In genomic region chr12:12034344-12034743, GRCh38 we compare ENCODE assay signal across 24 cellular contexts. TPM values are rescaled to one million over a fixed set of nuclear protein-coding genes. Genes with fewer than 3 reads are reported as not detected.
DNase-seq lines count a peak whose midpoint lies in the region; ATAC-seq, FAIRE-seq and TF ChIP-seq lines count a peak whose summit lies in the region.
"Had no signal": no experiment of that assay in that cellular context is flagged by ENCODE, and none has a peak within 500 bp of the region (broad histone marks: within the 10 kb centered on the region; RNA-seq: fewer than 3 reads in every experiment).

No MANE protein-coding gene starts in this region.

- peak overlapping the region; percentile 88 for H3K27ac Mint-ChIP-seq in activated CD4-positive, alpha-beta memory T cell treated with anti-CD3 and anti-CD28 coated beads for 36 hours
- no peak overlapping the region for H3K27ac Mint-ChIP-seq in activated CD4-positive, alpha-beta memory T cell treated with anti-CD3 and anti-CD28 coated beads, Interleukin-2, amount 10 ng/mL, durations not matched to agents 7 days and 5 days
- H3K27ac Mint-ChIP-seq in endothelial cell (ENCODE audit: unreplicated experiment) = peak overlapping the region; percentile 65
- H3K27ac Mint-ChIP-seq in type B pancreatic cell = no peak overlapping the region

- DNase-seq in activated CD4-positive, alpha-beta memory T cell treated with anti-CD3 and anti-CD28 coated beads for 36 hours = no peak
- no peak for DNase-seq in activated CD4-positive, alpha-beta memory T cell treated with anti-CD3 and anti-CD28 coated beads, Interleukin-2, amount 10 ng/mL, durations not matched to agents 7 days and 5 days
- DNase-seq in GM12878 (ENCODE audit: low read depth, low spot score) (no peak), endothelial cell (ENCODE audit: low spot score) (no peak), type B pancreatic cell (ENCODE audit: extremely low spot score, unreplicated experiment) (no peak), MV-4-11 (lab: John Stamatoyannopoulos, UW) (no peak)
- DNase-seq: C1 segment of cervical spinal cord; Calu3; CD4-positive, alpha-beta memory T cell; COR-L47; DMS53; DMS79 treated with DMSO at 0.1 percent for 48 hours; GF-D8; GM23248; H7; HCEC 1CT had no signal

- peaks cover 57% of the 10 kb centered on the region for H3K4me1 Mint-ChIP-seq in activated CD4-positive, alpha-beta memory T cell treated with anti-CD3 and anti-CD28 coated beads for 36 hours (ENCODE audit: low read depth)
- peaks cover 20% of the 10 kb centered on the region for H3K4me1 Mint-ChIP-seq in activated CD4-positive, alpha-beta memory T cell treated with anti-CD3 and anti-CD28 coated beads, Interleukin-2, amount 10 ng/mL, durations not matched to agents 7 days and 5 days
- peaks cover 32% of the 10 kb centered on the region for H3K4me1 Mint-ChIP-seq in endothelial cell (ENCODE audit: unreplicated experiment)
- H3K4me1 Mint-ChIP-seq in type B pancreatic cell (ENCODE audit: unreplicated experiment) = peaks cover 4% of the 10 kb centered on the region

- H3K9ac ChIP-seq in OCI-LY1 (ENCODE audit: low read length) = no peak overlapping the region; the same call in 1 of the 2 replicates
- H3K9ac ChIP-seq in GM12878 (ENCODE audit: control insufficient read depth, insufficient read depth, low read length) = peak overlapping the region; percentile 36
- H3K9ac ChIP-seq: GM23248 had no signal

- no peaks in the 10 kb centered on the region for H3K9me3 Mint-ChIP-seq in activated CD4-positive, alpha-beta memory T cell treated with anti-CD3 and anti-CD28 coated beads for 36 hours
- no peaks in the 10 kb centered on the region for H3K9me3 Mint-ChIP-seq in activated CD4-positive, alpha-beta memory T cell treated with anti-CD3 and anti-CD28 coated beads, Interleukin-2, amount 10 ng/mL, durations not matched to agents 7 days and 5 days
- H3K9me3 Mint-ChIP-seq in endothelial cell (ENCODE audit: unreplicated experiment) (no peaks in the 10 kb centered on the region), type B pancreatic cell (peaks cover 5% of the 10 kb centered on the region)

- H3K27me3 ChIP-seq in OCI-LY1 (ENCODE audit: insufficient read depth, low read length) (no peaks in the 10 kb centered on the region), GM12878 (replicated peaks in 1 of 2; ENCODE audit: control insufficient read depth in 2 of 2, insufficient read depth in 2 of 2, low read length in 1 of 2) (no peaks in the 10 kb centered on the region)

- CTCF ChIA-PET in activated CD4-positive, alpha-beta memory T cell treated with anti-CD3 and anti-CD28 coated beads for 36 hours (lab: Charles Lee) = interaction anchor here (0.6 to 4.1 kb wide), 19 partner anchors 17 to 470 kb away, joined by 3 to 157 read pairs (median 8); partner anchors contain the start of gene ETV6
- CTCF ChIA-PET in activated CD4-positive, alpha-beta memory T cell treated with anti-CD3 and anti-CD28 coated beads, Interleukin-2, amount 10 ng/mL, durations not matched to agents 7 days and 5 days (lab: Charles Lee) = interaction anchor here (1.0 to 8.1 kb wide), 13 partner anchors 16 to 479 kb away, joined by 3 to 234 read pairs (median 4); no protein-coding TSS in a partner anchor
- CTCF ChIA-PET in GM12878 (lab: Yijun Ruan, JAX) = interaction anchor here (0.6 to 11.3 kb wide), 22 partner anchors 9 to 495 kb away, joined by 3 to 278 read pairs (median 10); no protein-coding TSS in a partner anchor

- TF ChIP-seq POLR2A in GM12878 (IDR thresholded peaks at IDR 0.05; ENCODE audit: low read depth, low read length) = no peak

- H4K20me1 ChIP-seq in OCI-LY1 (ENCODE audit: insufficient read depth, low read length) = no peaks in the 10 kb centered on the region
- H4K20me1 ChIP-seq in GM12878 (ENCODE audit: control insufficient read depth, insufficient read depth) = no peaks in the 10 kb centered on the region

- H3K4me3 ChIP-seq in OCI-LY1 (ENCODE audit: low read depth, low read length, poor library complexity, severe bottlenecking) (no peak overlapping the region), GM12878 (peak overlapping the region; percentile 69; the same call in 1 of the 2 replicates)
- H3K4me3 ChIP-seq: GM23248 had no signal

- H3K36me3 ChIP-seq in OCI-LY1 (ENCODE audit: insufficient read depth, low read length) (no peaks in the 10 kb centered on the region), GM12878 (ENCODE audit: control insufficient read depth in 2 of 2, insufficient read depth in 2 of 2, low read length in 1 of 2) (no peaks in the 10 kb centered on the region)

- no peak overlapping the region for H3K4me3 Mint-ChIP-seq in activated CD4-positive, alpha-beta memory T cell treated with anti-CD3 and anti-CD28 coated beads for 36 hours
- H3K4me3 Mint-ChIP-seq in activated CD4-positive, alpha-beta memory T cell treated with anti-CD3 and anti-CD28 coated beads, Interleukin-2, amount 10 ng/mL, durations not matched to agents 7 days and 5 days = no peak overlapping the region
- H3K4me3 Mint-ChIP-seq in endothelial cell (ENCODE audit: unreplicated experiment) (no peak overlapping the region), type B pancreatic cell (no peak overlapping the region)

- RAD21 ChIA-PET in GM12878 (lab: Charles Lee; ENCODE audit: unreplicated experiment) = interaction anchor here (1.0 to 6.5 kb wide), 19 partner anchors 9 to 488 kb away, joined by 3 to 201 read pairs (median 10); partner anchors contain the start of gene BCL2L14

- H3F3A ChIP-seq in OCI-LY1 (ENCODE audit: insufficient read depth, low read length) = no peaks in the 10 kb centered on the region

- no TSS peak for BruUV-seq in GM12878 (replicated peaks; lab: Mats Ljungman, UMichigan)

- peaks cover 1% of the 10 kb centered on the region for H3K27me3 Mint-ChIP-seq in activated CD4-positive, alpha-beta memory T cell treated with anti-CD3 and anti-CD28 coated beads for 36 hours
- no peaks in the 10 kb centered on the region for H3K27me3 Mint-ChIP-seq in activated CD4-positive, alpha-beta memory T cell treated with anti-CD3 and anti-CD28 coated beads, Interleukin-2, amount 10 ng/mL, durations not matched to agents 7 days and 5 days
- H3K27me3 Mint-ChIP-seq in endothelial cell (ENCODE audit: unreplicated experiment) (peaks cover 3% of the 10 kb centered on the region), type B pancreatic cell (peaks cover 9% of the 10 kb centered on the region)

- SMC1A ChIA-PET in GM12878 (lab: Charles Lee; ENCODE audit: uncharacterized antibody, unreplicated experiment) = interaction anchor here (0.7 to 8.7 kb wide), 28 partner anchors 9 to 528 kb away, joined by 3 to 214 read pairs (median 9); no protein-coding TSS in a partner anchor

- no peak for ATAC-seq in GM12878
- ATAC-seq in GM19395 (IDR thresholded peaks at IDR 0.05; ENCODE audit: unreplicated experiment) = no peak

- no peak for TF ChIP-seq RAD21 in GM12878 (IDR thresholded peaks at IDR 0.05; ENCODE audit: insufficient read depth, low read depth, low read length)

- H3K79me2 ChIP-seq in OCI-LY1 (ENCODE audit: insufficient read depth, low read length) = no peaks in the 10 kb centered on the region
- H3K79me2 ChIP-seq in GM12878 (ENCODE audit: control insufficient read depth, insufficient read depth, low read length) = peaks cover 13% of the 10 kb centered on the region

- POLR2A ChIA-PET in activated CD4-positive, alpha-beta memory T cell treated with anti-CD3 and anti-CD28 coated beads for 36 hours (lab: Charles Lee) = interaction anchor here (1.2 to 3.6 kb wide), 2 partner anchors 25 to 382 kb away, joined by 3 to 67 read pairs; no protein-coding TSS in a partner anchor
- POLR2A ChIA-PET in activated CD4-positive, alpha-beta memory T cell treated with anti-CD3 and anti-CD28 coated beads, Interleukin-2, amount 10 ng/mL, durations not matched to agents 7 days and 5 days (lab: Charles Lee) = interaction anchor here (2.4 to 4.2 kb wide), 2 partner anchors 24 to 454 kb away, joined by 14 to 28 read pairs; no protein-coding TSS in a partner anchor
- POLR2A ChIA-PET in GM12878 (lab: Charles Lee) = interaction anchor here (0.7 to 1.4 kb wide), 4 partner anchors 9 to 479 kb away, joined by 3 to 4 read pairs (median 4); no protein-coding TSS in a partner anchor

- no peak for TF ChIP-seq EP300 in GM12878 (IDR thresholded peaks at IDR 0.05; ENCODE audit: borderline replicate concordance in 1 of 2, control insufficient read depth in 1 of 2, low read depth in 2 of 2, low read length in 2 of 2)

- H3K9me2 ChIP-seq in OCI-LY1 (ENCODE audit: low read depth, low read length) = no peaks in the 10 kb centered on the region

- intact Hi-C loops in activated CD4-positive, alpha-beta memory T cell treated with anti-CD3 and anti-CD28 coated beads for 36 hours (cut with micrococcal nuclease) = loop anchor here (5.0 kb wide), 1 partner anchor 302 kb away; no protein-coding TSS in a partner anchor
- intact Hi-C loops in GM12878 (cut with micrococcal nuclease; ENCODE audit: unreplicated experiment) = no loop called here

- H3K36me3 Mint-ChIP-seq in activated CD4-positive, alpha-beta memory T cell treated with anti-CD3 and anti-CD28 coated beads for 36 hours = no peaks in the 10 kb centered on the region
- H3K36me3 Mint-ChIP-seq in activated CD4-positive, alpha-beta memory T cell treated with anti-CD3 and anti-CD28 coated beads, Interleukin-2, amount 10 ng/mL, durations not matched to agents 7 days and 5 days (ENCODE audit: low read depth) = no peaks in the 10 kb centered on the region
- H3K36me3 Mint-ChIP-seq in endothelial cell (ENCODE audit: low read depth, unreplicated experiment) = no peaks in the 10 kb centered on the region
- H3K36me3 Mint-ChIP-seq in type B pancreatic cell = no peaks in the 10 kb centered on the region
- H3K36me3 Mint-ChIP-seq: CD4-positive, alpha-beta memory T cell had no signal

- FAIRE-seq in GM12878 (lab: Jason Lieb, UNC) = no peak
- FAIRE-seq: H1 had no signal

- no peak for TF ChIP-seq CTCF in OCI-LY1 (IDR thresholded peaks at IDR 0.05; ENCODE audit: low read length)
- TF ChIP-seq CTCF in GM12878 (IDR thresholded peaks at IDR 0.05 in 2 of 3, conservative IDR thresholded peaks at IDR 0.05 in 1 of 3; ENCODE audit: control insufficient read depth in 2 of 3, extremely low read depth in 1 of 3, insufficient read depth in 1 of 3, low read depth in 3 of 3, low read length in 3 of 3) = no peak
- no peak for TF ChIP-seq CTCF in endothelial cell (IDR thresholded peaks at IDR 0.05; ENCODE audit: unreplicated experiment)
- no peak for TF ChIP-seq CTCF in type B pancreatic cell (conservative IDR thresholded peaks at IDR 0.05)

- H3K4me2 ChIP-seq in OCI-LY1 (ENCODE audit: low read length) = no peak overlapping the region
- peak overlapping the region; percentile 93 for H3K4me2 ChIP-seq in GM12878 (ENCODE audit: control insufficient read depth, insufficient read depth)

- H3K27ac ChIP-seq in OCI-LY1 (ENCODE audit: low read depth, low read length, poor library complexity, severe bottlenecking) (peak overlapping the region; percentile 17), GM12878 (ENCODE audit: control insufficient read depth, insufficient read depth) (peak overlapping the region; percentile 89)
- H3K27ac ChIP-seq: GM23248 had no signal

- H3K4me1 ChIP-seq in OCI-LY1 (ENCODE audit: insufficient read depth, low read length, severe bottlenecking) (peaks cover 40% of the 10 kb centered on the region), GM12878 (ENCODE audit: control insufficient read depth, insufficient read depth, low read length) (peaks cover 25% of the 10 kb centered on the region)

- H2AFZ ChIP-seq in OCI-LY1 (ENCODE audit: low read length) (no peak overlapping the region), GM12878 (ENCODE audit: control insufficient read depth, low read depth, low read length) (no peak overlapping the region)
- H2AFZ ChIP-seq: GM23248 had no signal

- in situ Hi-C loops in GM12878 (cut with MboI) = loop anchor here (5.0 kb wide), 1 partner anchor 452 kb away; no protein-coding TSS in a partner anchor

- no peaks in the 10 kb centered on the region for H3K9me3 ChIP-seq in OCI-LY1 (ENCODE audit: low read length)
- H3K9me3 ChIP-seq in GM12878 (replicated peaks; ENCODE audit: control insufficient read depth, insufficient read depth, low read length) = peaks cover 2% of the 10 kb centered on the region; the same call in 2 of the 3 replicates

- WGBS in GM12878 (ENCODE audit: insufficient coverage, insufficient replicate concordance, low lambda C conversion rate, missing lambda C conversion rate) = 99% methylated on average over 3 of the region's 3 CpGs

RNA-seq across cellular contexts. Expression of gene BCL2L14, which starts 36.4 kb away (rescaled TPM):
- total RNA-seq in activated CD4-positive, alpha-beta memory T cell treated with anti-CD3 and anti-CD28 coated beads for 36 hours = 10 to 100 TPM; 11.5 to 12.7 TPM
- total RNA-seq in activated CD4-positive, alpha-beta memory T cell treated with anti-CD3 and anti-CD28 coated beads, Interleukin-2, amount 10 ng/mL, durations not matched to agents 7 days and 5 days = 10 to 100 TPM; 13.0 to 13.9 TPM
- 1.8 and 3.6 TPM in 2 replicates for total RNA-seq in GM12878 (2013; cell fraction: nucleolus; rRNA removed)
- total RNA-seq in GM12878 (2014; rRNA removed) = 0.68 and 1.5 TPM in 2 replicates
- 1.6 and 2.5 TPM in 2 replicates for total RNA-seq in GM12878 (2014; rRNA removed; fragmentation: Illumina TruSeq; extraction: Trizol)
- total RNA-seq in GM12878 (2021) = 0.85 and 2.2 TPM in 2 replicates
- 1.8 TPM for polyA plus RNA-seq in GM12878 (2011; ENCODE audit: low read depth)
- polyA plus RNA-seq in GM12878 (2011; rRNA removed) = 0.58 and 0.73 TPM in 2 replicates
- 0.34 and 0.37 TPM in 2 replicates for polyA plus RNA-seq in GM12878 (2011; cell fraction: cytosol; rRNA removed)
- polyA plus RNA-seq in GM12878 (2011; cell fraction: nucleus; rRNA removed) = 0.29 and 0.37 TPM in 2 replicates
- 0.74 and 1.3 TPM in 2 replicates for polyA plus RNA-seq in GM12878 (2012)
- polyA plus RNA-seq in GM12878 (2014; fragmentation: Illumina TruSeq; extraction: Trizol) = 1.1 and 2.1 TPM in 2 replicates
- under 1 TPM; 0.62 to 0.64 TPM for polyA plus RNA-seq in GM12878 (2014; fragmentation: Nextera tagmentation; extraction: Ambion mirVana)
- polyA plus RNA-seq in GM12878 (2014; rRNA removed) = 0.71 and 1.7 TPM in 2 replicates
- polyA plus RNA-seq in GM12878 (2016; fragmentation: Nextera tagmentation; extraction: Ambion mirVana) = 1 to 10 TPM in 1 of 2 experiments, under 1 TPM in 1; 0.59 to 2.0 TPM
- 0.44 and 1.7 TPM in 2 replicates for polyA minus RNA-seq in GM12878 (2011; rRNA and poly(A)+ RNA removed)
- not detected in 2 replicates for polyA minus RNA-seq in GM12878 (2011; cell fraction: cytosol; rRNA and poly(A)+ RNA removed)
- 0.60 and 0.96 TPM in 2 replicates for polyA minus RNA-seq in GM12878 (2011; cell fraction: nucleus; rRNA and poly(A)+ RNA removed)
- 0.64 TPM for total RNA-seq in endothelial cell (ENCODE audit: unreplicated experiment)
- 3.3 and 7.5 TPM in 2 replicates for total RNA-seq in type B pancreatic cell (ENCODE audit: low replicate concordance)
- total RNA-seq: A172, A673, Daoy, G401, GM23248 had no signal
- polyA plus RNA-seq: BJ, GM23248 had no signal

Comparison
In these comparisons a context has a peak if more than half of its experiments do, and no peak if none do; other contexts are left out.
1. H3K27ac Mint-ChIP-seq: peak in activated CD4-positive, alpha-beta memory T cell treated with anti-CD3 and anti-CD28 coated beads for 36 hours (single experiment) and endothelial cell (single experiment); none in activated CD4-positive, alpha-beta memory T cell treated with anti-CD3 and anti-CD28 coated beads, Interleukin-2, amount 10 ng/mL, durations not matched to agents 7 days and 5 days (single experiment) and type B pancreatic cell (single experiment).